ENCODE assay signal across 8 cellular contexts in genomic region chr7:155764432-155764798, GRCh38. TPM values are rescaled to one million over a fixed set of nuclear protein-coding genes. Genes with fewer than 3 reads are reported as not detected.
A peak's percentile ranks its signal among the peaks of the same experiment; 100 is the strongest.
DNase-seq lines count a peak whose midpoint lies in the region; ATAC-seq and TF ChIP-seq lines count a peak whose summit lies in the region.

No MANE protein-coding gene starts in this region.

- peaks cover 26% of the 10 kb centered on the region for H3K36me3 Mint-ChIP-seq in activated T-cell treated with anti-CD3 and anti-CD28 coated beads, Interleukin-2, amount 50 U/mL, for 4 hours (ENCODE audit: insufficient read depth)
- H3K36me3 Mint-ChIP-seq in osteocyte (ENCODE audit: unreplicated experiment), result peaks cover 24% of the 10 kb centered on the region

- H3K27ac Mint-ChIP-seq in osteocyte (ENCODE audit: unreplicated experiment), result peak overlapping the region; percentile 97

- peaks cover 53% of the 10 kb centered on the region for H3K4me1 Mint-ChIP-seq in activated T-cell treated with anti-CD3 and anti-CD28 coated beads, Interleukin-2, amount 50 U/mL, for 4 hours (ENCODE audit: low read depth)
- peaks cover 42% of the 10 kb centered on the region for H3K4me1 Mint-ChIP-seq in osteocyte (ENCODE audit: unreplicated experiment)

- TF ChIP-seq CTCF in osteocyte (IDR thresholded peaks at IDR 0.05), result no peak

- no peaks in the 10 kb centered on the region for H3K9me3 Mint-ChIP-seq in activated T-cell treated with anti-CD3 and anti-CD28 coated beads, Interleukin-2, amount 50 U/mL, for 4 hours
- no peaks in the 10 kb centered on the region for H3K9me3 Mint-ChIP-seq in osteocyte (ENCODE audit: unreplicated experiment)

- H3K4me3 Mint-ChIP-seq in activated T-cell treated with anti-CD3 and anti-CD28 coated beads, Interleukin-2, amount 50 U/mL, for 4 hours, result peak overlapping the region; percentile 76
- no peak overlapping the region for H3K4me3 Mint-ChIP-seq in osteocyte (ENCODE audit: unreplicated experiment)

- DNase-seq in activated T-cell treated with anti-CD3 and anti-CD28 coated beads, Interleukin-2, amount 50 U/mL, for 4 hours, result no peak
- no peak for DNase-seq in osteocyte (ENCODE audit: extremely low spot score, unreplicated experiment)
- no peak for DNase-seq in midbrain (lab: John Stamatoyannopoulos, UW)
- no peak for DNase-seq in NCI-H226
- DNase-seq in NCI-H1417 treated with DMSO at 0.1 percent for 48 hours (lab: John Stamatoyannopoulos, UW), result no peak
- DNase-seq in NCI-H345 treated with DMSO at 0.1 percent for 48 hours (lab: John Stamatoyannopoulos, UW; ENCODE audit: unreplicated experiment), result no peak

- ATAC-seq in GM18870 (IDR thresholded peaks at IDR 0.05; ENCODE audit: unreplicated experiment) (peak; percentile 35), HG03064 (IDR thresholded peaks at IDR 0.05; ENCODE audit: low read depth, unreplicated experiment) (peak; percentile 57)
- ATAC-seq in activated T-cell treated with anti-CD3 and anti-CD28 coated beads, Interleukin-2, amount 50 U/mL, for 4 hours, result peak; percentile 55 to 57

- H3K27me3 Mint-ChIP-seq in activated T-cell treated with anti-CD3 and anti-CD28 coated beads, Interleukin-2, amount 50 U/mL, for 4 hours (ENCODE audit: low read depth), result no peaks in the 10 kb centered on the region
- no peaks in the 10 kb centered on the region for H3K27me3 Mint-ChIP-seq in osteocyte (ENCODE audit: unreplicated experiment)

RNA-seq across cellular contexts. Expression of gene SHH, which starts 47.8 kb away (rescaled TPM):
- under 1 TPM in 2 of 3 donors, not detected in 1; 0.05 TPM for total RNA-seq in activated T-cell treated with anti-CD3 and anti-CD28 coated beads, Interleukin-2, amount 50 U/mL, for 4 hours
- total RNA-seq in osteocyte, result 0.08 and 0.11 TPM in 2 replicates
